Comparison of ENCODE assay signal across 16 cellular contexts in genomic region chr20:46361811-46362210, GRCh38. TPM values are rescaled to one million over a fixed set of nuclear protein-coding genes. Genes with fewer than 3 reads are reported as not detected.
DNase-seq lines count a peak whose midpoint lies in the region; ATAC-seq and TF ChIP-seq lines count a peak whose summit lies in the region.
"Had no signal": no experiment of that assay in that cellular context is flagged by ENCODE, and none has a peak within 500 bp of the region (broad histone marks: within the 10 kb centered on the region; RNA-seq: fewer than 3 reads in every experiment).

No MANE protein-coding gene starts in this region.

- peak overlapping the region; percentile 100 for H3K27ac ChIP-seq in CD4-positive, CD25-positive, alpha-beta regulatory T cell (ENCODE audit: insufficient read depth, low read length, poor library complexity, severe bottlenecking)
- H3K27ac ChIP-seq in DOHH2 (ENCODE audit: low read depth, low read length): no peak overlapping the region
- H3K27ac ChIP-seq: right atrium auricular region had no signal

- peaks cover 4% of the 10 kb centered on the region; the same call in 1 of the 2 replicates for H3F3A ChIP-seq in DOHH2 (ENCODE audit: control insufficient read depth, insufficient read depth)

- H3K27ac Mint-ChIP-seq in CD4-positive, CD25-positive, alpha-beta regulatory T cell: peak overlapping the region; percentile 95 to 98 (median 98)
- H3K27ac Mint-ChIP-seq in activated naive CD4-positive, alpha-beta T cell treated with anti-CD3 and anti-CD28 coated beads, Interleukin-2, amount 50 U/mL, for 72 hours: peak overlapping the region; percentile 57 to 92
- H3K27ac Mint-ChIP-seq in nephron progenitor cell: no peak overlapping the region

- peaks cover 19 to 94% (median 64%) of the 10 kb centered on the region in 4 donors for H3K4me1 Mint-ChIP-seq in CD4-positive, CD25-positive, alpha-beta regulatory T cell
- peaks cover 47% of the 10 kb centered on the region for H3K4me1 Mint-ChIP-seq in nephron progenitor cell

- H3K27me3 Mint-ChIP-seq in CD4-positive, CD25-positive, alpha-beta regulatory T cell: peaks cover 4% of the 10 kb centered on the region
- H3K27me3 Mint-ChIP-seq in nephron progenitor cell (ENCODE audit: low read depth, poor library complexity): no peaks in the 10 kb centered on the region

- no peaks in the 10 kb centered on the region for H3K9me2 ChIP-seq in DOHH2 (replicated peaks; ENCODE audit: control insufficient read depth, low read length)

- ATAC-seq in CD4-positive, CD25-positive, alpha-beta regulatory T cell (ENCODE audit: low read depth in 2 of 2): no peak
- ATAC-seq in activated naive CD4-positive, alpha-beta T cell treated with anti-CD3 and anti-CD28 coated beads, Interleukin-2, amount 50 U/mL, for 72 hours: no peak
- ATAC-seq in GM18870 (IDR thresholded peaks at IDR 0.05; ENCODE audit: unreplicated experiment): no peak
- ATAC-seq: heart left ventricle had no signal

- DNase-seq in CD4-positive, CD25-positive, alpha-beta regulatory T cell: no peak
- no peak for DNase-seq in activated naive CD4-positive, alpha-beta T cell treated with anti-CD3 and anti-CD28 coated beads, Interleukin-2, amount 50 U/mL, for 72 hours (ENCODE audit: low spot score in 2 of 2)
- DNase-seq in nephron progenitor cell (no peak), mucosa of gallbladder (ENCODE audit: low spot score) (no peak), AG08395 (ENCODE audit: low spot score) (no peak)
- DNase-seq: activated CD4-positive, CD25-positive, alpha-beta regulatory T cell treated with anti-CD3 and anti-CD28 coated beads, Interleukin-2, amount 50 U/mL, for 72 hours; erythroblast; heart left ventricle; kidney glomerular epithelial cell; NCI-H1092 treated with DMSO at 0.1 percent for 48 hours; NCI-H446; stimulated activated CD4-positive, alpha-beta T cell treated with anti-CD3 and anti-CD28 coated beads, Interleukin-2, amount 100 ng/mL, for 48 hours; SW 1271 had no signal

- peaks cover 21% of the 10 kb centered on the region for H3K36me3 Mint-ChIP-seq in CD4-positive, CD25-positive, alpha-beta regulatory T cell
- peaks cover 5 to 6% of the 10 kb centered on the region in 2 donors for H3K36me3 Mint-ChIP-seq in activated naive CD4-positive, alpha-beta T cell treated with anti-CD3 and anti-CD28 coated beads, Interleukin-2, amount 50 U/mL, for 72 hours
- H3K36me3 Mint-ChIP-seq in nephron progenitor cell (ENCODE audit: low read depth): peaks cover 7% of the 10 kb centered on the region

- peaks cover 46% of the 10 kb centered on the region for H3K79me2 ChIP-seq in DOHH2 (ENCODE audit: control insufficient read depth, low read length)

- H3K4me2 ChIP-seq in DOHH2 (ENCODE audit: low read length): peak overlapping the region; percentile 100; the same call in 1 of the 2 replicates

- H3K36me3 ChIP-seq in CD4-positive, CD25-positive, alpha-beta regulatory T cell (ENCODE audit: control insufficient read depth, insufficient read depth, low read length): peaks cover 31% of the 10 kb centered on the region
- peaks cover 28% of the 10 kb centered on the region for H3K36me3 ChIP-seq in DOHH2 (ENCODE audit: control insufficient read depth, low read length)

- H4K20me1 ChIP-seq in DOHH2 (ENCODE audit: control insufficient read depth, insufficient read depth, low read depth, low read length): peaks cover 12% of the 10 kb centered on the region; the same call in 1 of the 2 replicates

- peaks cover 76% of the 10 kb centered on the region for H3K4me1 ChIP-seq in CD4-positive, CD25-positive, alpha-beta regulatory T cell (ENCODE audit: control insufficient read depth, insufficient read depth, low read length, poor library complexity, severe bottlenecking)
- peaks cover 25% of the 10 kb centered on the region for H3K4me1 ChIP-seq in DOHH2 (ENCODE audit: control insufficient read depth, low read length)

- no peak for TF ChIP-seq CTCF in DOHH2 (IDR thresholded peaks at IDR 0.05; ENCODE audit: low read depth, low read length, poor library complexity, severe bottlenecking)
- TF ChIP-seq CTCF in nephron progenitor cell (IDR thresholded peaks at IDR 0.05): no peak

- no peaks in the 10 kb centered on the region for H3K9me3 Mint-ChIP-seq in CD4-positive, CD25-positive, alpha-beta regulatory T cell
- no peaks in the 10 kb centered on the region for H3K9me3 Mint-ChIP-seq in activated naive CD4-positive, alpha-beta T cell treated with anti-CD3 and anti-CD28 coated beads, Interleukin-2, amount 50 U/mL, for 72 hours
- no peaks in the 10 kb centered on the region for H3K9me3 Mint-ChIP-seq in nephron progenitor cell

- no peaks in the 10 kb centered on the region for H3K27me3 ChIP-seq in CD4-positive, CD25-positive, alpha-beta regulatory T cell (ENCODE audit: control insufficient read depth, insufficient read depth, low read length)
- no peaks in the 10 kb centered on the region for H3K27me3 ChIP-seq in DOHH2 (ENCODE audit: control insufficient read depth, low read length)
- H3K27me3 ChIP-seq: heart left ventricle, right atrium auricular region had no signal

- no peaks in the 10 kb centered on the region for H3K9me3 ChIP-seq in CD4-positive, CD25-positive, alpha-beta regulatory T cell (ENCODE audit: control insufficient read depth in 2 of 2, low read length in 2 of 2)
- H3K9me3 ChIP-seq in DOHH2 (ENCODE audit: control insufficient read depth, insufficient read depth, low read length): no peaks in the 10 kb centered on the region
- H3K9me3 ChIP-seq: heart left ventricle, right atrium auricular region had no signal

- H3K4me3 Mint-ChIP-seq in CD4-positive, CD25-positive, alpha-beta regulatory T cell: peak overlapping the region; percentile 35 to 96 (median 86)
- H3K4me3 Mint-ChIP-seq in nephron progenitor cell: peak overlapping the region; percentile 7

- H3K4me3 ChIP-seq in CD4-positive, CD25-positive, alpha-beta regulatory T cell (ENCODE audit: low read depth, low read length): peak overlapping the region; percentile 53
- no peak overlapping the region for H3K4me3 ChIP-seq in DOHH2 (ENCODE audit: low read length)
- H3K4me3 ChIP-seq: heart left ventricle, right atrium auricular region had no signal

RNA-seq across cellular contexts. Expression of gene ELMO2, which starts 44.6 kb away (rescaled TPM):
- 84.9 TPM for total RNA-seq in CD4-positive, CD25-positive, alpha-beta regulatory T cell
- 10 to 100 TPM; 37.7 to 56.1 (median 43.5) TPM for polyA plus RNA-seq in CD4-positive, CD25-positive, alpha-beta regulatory T cell
- 10 to 100 TPM; 50.8 to 57.0 TPM for total RNA-seq in activated naive CD4-positive, alpha-beta T cell treated with anti-CD3 and anti-CD28 coated beads, Interleukin-2, amount 50 U/mL, for 72 hours
- total RNA-seq in mucosa of gallbladder: 33.3 TPM

RNA-seq across cellular contexts. Expression of gene CDH22, which starts 53.5 kb away (rescaled TPM):
- total RNA-seq in CD4-positive, CD25-positive, alpha-beta regulatory T cell: not detected
- not detected for polyA plus RNA-seq in CD4-positive, CD25-positive, alpha-beta regulatory T cell
- under 1 TPM in 1 of 2 donors, not detected in 1; 0.07 TPM for total RNA-seq in activated naive CD4-positive, alpha-beta T cell treated with anti-CD3 and anti-CD28 coated beads, Interleukin-2, amount 50 U/mL, for 72 hours
- 0.09 TPM for total RNA-seq in mucosa of gallbladder
